In genomic region chr2:173571021-173571821, GRCh38 we compare ENCODE assay signal across 9 cellular contexts.
A peak's percentile ranks its signal among the peaks of the same experiment; 100 is the strongest.
DNase-seq lines count a peak whose midpoint lies in the region; ATAC-seq and TF ChIP-seq lines count a peak whose summit lies in the region.
"Had no signal": no experiment of that assay in that cellular context is flagged by ENCODE, and none has a peak within 500 bp of the region (broad histone marks: within the 10 kb centered on the region; RNA-seq: fewer than 3 reads in every experiment).

No MANE protein-coding gene starts in this region.

- no peak overlapping the region for H3K4ac ChIP-seq in neuronal stem cell (ENCODE audit: low read length)

- H3K9me3 ChIP-seq in left ventricle myocardium inferior (replicated peaks) = no peaks in the 10 kb centered on the region
- no peaks in the 10 kb centered on the region for H3K9me3 ChIP-seq in right cardiac atrium (ENCODE audit: control insufficient read depth, low read length)
- H3K9me3 ChIP-seq in neuronal stem cell (replicated peaks in 1 of 2; ENCODE audit: control insufficient read depth in 2 of 2, insufficient read depth in 1 of 2, low read depth in 1 of 2, low read length in 2 of 2) = peaks cover 0 to 7% of the 10 kb centered on the region in 2 donors

- H2AFZ ChIP-seq in neuronal stem cell (ENCODE audit: low read length) = peak overlapping the region; percentile 93

- H3K14ac ChIP-seq in neuronal stem cell (ENCODE audit: low read length) = no peak overlapping the region

- H3K4me1 Mint-ChIP-seq in activated T-cell treated with anti-CD3 and anti-CD28 coated beads, Interleukin-2, amount 50 U/mL, for 4 hours (ENCODE audit: low read depth) = peaks cover 1% of the 10 kb centered on the region

- no peak overlapping the region for H4K91ac ChIP-seq in neuronal stem cell (ENCODE audit: low read depth, low read length, poor library complexity)

- no peak overlapping the region for H2BK12ac ChIP-seq in neuronal stem cell (ENCODE audit: low read length)

- intact Hi-C loops in left ventricle myocardium inferior (cut with micrococcal nuclease) (loop anchor here (10.0 kb wide), 1 partner anchor 166 kb away; no protein-coding TSS in a partner anchor), right cardiac atrium (cut with DNase I) (loop anchor here in 1 of 4 donors (10.0 kb wide), 1 partner anchor 166 kb away; no protein-coding TSS in a partner anchor), dorsolateral prefrontal cortex (cut with DNase I) (no loop called here)

- H3K23ac ChIP-seq in neuronal stem cell (ENCODE audit: low read depth, low read length, poor library complexity) = no peak overlapping the region

- H3K9ac ChIP-seq in neuronal stem cell (ENCODE audit: low read depth, low read length, poor library complexity) = no peak overlapping the region

- ATAC-seq in right cardiac atrium (no peak), HG03520 (IDR thresholded peaks at IDR 0.05; ENCODE audit: unreplicated experiment) (no peak)
- ATAC-seq in activated T-cell treated with anti-CD3 and anti-CD28 coated beads, Interleukin-2, amount 50 U/mL, for 4 hours = no peak

- no peak overlapping the region for H2BK5ac ChIP-seq in neuronal stem cell (ENCODE audit: low read length)

- H2BK15ac ChIP-seq in neuronal stem cell (ENCODE audit: low read length) = no peak overlapping the region

- H3K9me3 Mint-ChIP-seq in activated T-cell treated with anti-CD3 and anti-CD28 coated beads, Interleukin-2, amount 50 U/mL, for 4 hours = no peaks in the 10 kb centered on the region

- no peak overlapping the region for H3K18ac ChIP-seq in neuronal stem cell (ENCODE audit: low read length)

- H3K27ac ChIP-seq in left ventricle myocardium inferior (replicated peaks) (no peak overlapping the region), right cardiac atrium (ENCODE audit: low read length) (no peak overlapping the region), dorsolateral prefrontal cortex (no peak overlapping the region), neuronal stem cell (replicated peaks; ENCODE audit: low read length) (no peak overlapping the region)

- no peaks in the 10 kb centered on the region for H3K36me3 ChIP-seq in left ventricle myocardium inferior
- no peaks in the 10 kb centered on the region for H3K36me3 ChIP-seq in neuronal stem cell (replicated peaks in 1 of 2; ENCODE audit: control insufficient read depth in 2 of 2, insufficient read depth in 2 of 2, low read length in 2 of 2)

- no peaks in the 10 kb centered on the region for H3K79me1 ChIP-seq in neuronal stem cell (ENCODE audit: low read depth, low read length)

- no peak overlapping the region for H3K4me3 Mint-ChIP-seq in activated T-cell treated with anti-CD3 and anti-CD28 coated beads, Interleukin-2, amount 50 U/mL, for 4 hours
- H3K4me3 Mint-ChIP-seq: activated naive CD4-positive, alpha-beta T cell treated with anti-CD3 and anti-CD28 coated beads, Interleukin-2, amount 50 U/mL, for 24 hours had no signal

- H3K4me2 ChIP-seq in neuronal stem cell (ENCODE audit: insufficient read depth, low read length, poor library complexity, severe bottlenecking) = no peak overlapping the region

- DNase-seq in left ventricle myocardium inferior (no peak), right cardiac atrium (no peak), NCI-H510A (lab: John Stamatoyannopoulos, UW) (peak; percentile 96), dorsolateral prefrontal cortex (no peak), neuronal stem cell (ENCODE audit: low spot score) (peak; percentile 8), GM19238 (ENCODE audit: insufficient read length, low spot score) (no peak)
- DNase-seq in activated T-cell treated with anti-CD3 and anti-CD28 coated beads, Interleukin-2, amount 50 U/mL, for 4 hours = no peak

- H2AK5ac ChIP-seq in neuronal stem cell (ENCODE audit: low read depth, low read length) = no peak overlapping the region

- TF ChIP-seq CTCF in left ventricle myocardium inferior (IDR thresholded peaks at IDR 0.05; ENCODE audit: borderline replicate concordance) (peak; percentile 59), dorsolateral prefrontal cortex (IDR thresholded peaks at IDR 0.05 in 54 of 56, conservative IDR thresholded peaks at IDR 0.05 in 2 of 56; ENCODE audit: low read depth in 1 of 56, partially characterized antibody in 56 of 56) (peak; percentile 18 to 64 (median 48))

- 13% methylated on average over 10 of the region's 10 CpGs for WGBS in right cardiac atrium
- no CpG with 5 or more reads among the region's 10 CpGs for WGBS in neuronal stem cell (ENCODE audit: extremely low coverage in 2 of 2, insufficient read length in 2 of 2, insufficient replicate concordance in 1 of 2), 2 donors

- no peak overlapping the region for H3K4me3 ChIP-seq in left ventricle myocardium inferior
- no peak overlapping the region for H3K4me3 ChIP-seq in right cardiac atrium (ENCODE audit: low read length)
- H3K4me3 ChIP-seq in dorsolateral prefrontal cortex = peak overlapping the region in 6 of 59 donors; percentile 2 to 14 (median 6)
- H3K4me3 ChIP-seq in neuronal stem cell (ENCODE audit: low read length in 2 of 2) = no peak overlapping the region

- H3K4me1 ChIP-seq in left ventricle myocardium inferior = peaks cover 6% of the 10 kb centered on the region
- H3K4me1 ChIP-seq in right cardiac atrium (ENCODE audit: control insufficient read depth, insufficient read depth, low read length) = no peaks in the 10 kb centered on the region
- peaks cover 0 to 17% of the 10 kb centered on the region in 2 donors for H3K4me1 ChIP-seq in neuronal stem cell (ENCODE audit: control insufficient read depth in 2 of 2, insufficient read depth in 1 of 2, low read depth in 1 of 2, low read length in 2 of 2)

- no peak overlapping the region for H4K8ac ChIP-seq in neuronal stem cell (ENCODE audit: low read depth, low read length)

- no peak overlapping the region for H2BK120ac ChIP-seq in neuronal stem cell (ENCODE audit: low read depth, low read length)

- H3K27me3 ChIP-seq in left ventricle myocardium inferior (ENCODE audit: low read depth) (no peaks in the 10 kb centered on the region), right cardiac atrium (ENCODE audit: control insufficient read depth, insufficient read depth) (no peaks in the 10 kb centered on the region), dorsolateral prefrontal cortex (peaks cover 0 to 12% (median 0%) of the 10 kb centered on the region in 45 donors), neuronal stem cell (ENCODE audit: control insufficient read depth in 3 of 3, insufficient read depth in 3 of 3, low read depth in 1 of 3, low read length in 3 of 3) (no peaks in the 10 kb centered on the region)

- H3K27me3 Mint-ChIP-seq in activated T-cell treated with anti-CD3 and anti-CD28 coated beads, Interleukin-2, amount 50 U/mL, for 4 hours (ENCODE audit: low read depth) = no peaks in the 10 kb centered on the region

- H3K36me3 Mint-ChIP-seq in activated T-cell treated with anti-CD3 and anti-CD28 coated beads, Interleukin-2, amount 50 U/mL, for 4 hours (ENCODE audit: insufficient read depth) = no peaks in the 10 kb centered on the region

Comparison
In these comparisons a context has a peak if more than half of its experiments do, and no peak if none do; other contexts are left out.
1. DNase-seq: peak in NCI-H510A (single experiment) and neuronal stem cell (single experiment); none in left ventricle myocardium inferior (single experiment), right cardiac atrium (0 of 3), dorsolateral prefrontal cortex (0 of 10), activated T-cell treated with anti-CD3 and anti-CD28 coated beads, Interleukin-2, amount 50 U/mL, for 4 hours (single experiment) and GM19238 (single experiment).